20 cellular contexts compared by ENCODE assay signal in the genomic region with DNA sequence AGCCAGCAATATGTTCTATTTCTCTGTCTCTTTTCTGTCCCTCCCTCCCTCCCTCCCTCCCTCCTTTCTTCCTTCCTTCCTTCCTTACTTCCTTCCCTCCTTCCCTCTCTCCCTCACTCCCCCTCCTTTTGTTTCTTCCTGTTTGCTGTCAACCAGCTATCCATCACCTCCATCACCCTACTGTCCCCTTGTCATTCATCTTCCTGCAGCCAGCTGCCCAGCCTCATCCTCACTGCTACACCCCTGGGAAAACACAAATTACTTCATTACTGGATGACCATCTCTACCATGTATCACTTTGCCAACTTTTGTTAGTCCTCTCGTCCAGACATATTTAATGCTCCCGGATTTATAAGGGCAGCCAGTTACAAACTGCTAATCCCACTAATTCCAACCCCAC.
"Had no signal": no experiment of that assay in that cellular context is flagged by ENCODE, and none has a peak within 500 bp of the region (broad histone marks: within the 10 kb centered on the region; RNA-seq: fewer than 3 reads in every experiment).

No MANE protein-coding gene starts in this region.

- H3K4me1 Mint-ChIP-seq: IgD-negative memory B cell had no signal

- H3K4me3 ChIP-seq: MG63 had no signal

- H3K36me3 ChIP-seq: MG63 had no signal

- DNase-seq: KBM-7, MG63, NCI-H1092, NCI-H1105 treated with DMSO at 0.1 percent for 48 hours, NCI-H1417 treated with DMSO at 0.1 percent for 48 hours, NCI-H146, NCI-H1694 treated with DMSO at 0.1 percent for 48 hours, NCI-H1930, NCI-H2081, NCI-H2107, NCI-H2171, NCI-H226, NCI-H446, NCI-H510A, NCI-H526, PC-3, SHP77 had no signal

- H3K27me3 ChIP-seq: MG63 had no signal

- H3K27me3 Mint-ChIP-seq: IgD-negative memory B cell had no signal

- H3K9me3 ChIP-seq: MG63 had no signal

- H3K4me3 Mint-ChIP-seq: IgD-negative memory B cell had no signal

- H3K27ac ChIP-seq: HL-60, RWPE1 had no signal
